ENCODE assay signal across 8 cellular contexts in the genomic region with DNA sequence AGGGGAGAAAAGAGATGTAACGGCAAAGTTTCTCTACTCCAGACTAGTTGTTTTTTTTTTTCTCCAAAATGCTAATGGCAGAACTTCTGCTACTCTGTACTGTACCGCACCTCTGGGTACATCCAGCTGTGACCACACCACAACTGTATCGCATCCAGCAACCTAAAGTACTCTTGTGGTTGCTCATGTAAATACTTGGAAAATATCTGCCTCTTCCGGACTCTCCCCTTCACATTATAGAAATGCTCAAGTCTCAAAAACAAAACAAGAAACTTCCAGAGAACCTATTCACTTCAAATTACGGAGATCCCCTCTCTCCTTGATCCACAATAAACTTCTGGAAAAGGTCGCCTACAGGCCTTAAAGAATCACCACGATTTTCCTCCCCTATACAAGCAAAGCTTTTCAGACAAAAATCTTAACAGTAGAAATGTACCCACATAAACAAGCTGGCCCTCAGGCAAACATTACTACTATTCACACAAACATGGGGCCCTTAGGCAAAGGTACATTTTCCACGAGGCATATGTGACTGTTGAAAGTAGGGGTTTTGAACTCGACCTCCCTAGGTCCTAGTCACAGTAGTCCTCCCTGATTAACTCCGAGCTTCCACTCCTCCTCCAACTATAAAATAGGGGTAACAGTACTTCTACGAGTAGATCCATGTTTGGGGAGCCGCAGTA.
DNase-seq lines count a peak whose midpoint lies in the region; ATAC-seq and TF ChIP-seq lines count a peak whose summit lies in the region.

No MANE protein-coding gene starts in this region.

- peak overlapping the region; percentile 81 for H3K4me3 Mint-ChIP-seq in activated naive CD4-positive, alpha-beta T cell treated with anti-CD3 and anti-CD28 coated beads, Interleukin-2, amount 50 U/mL, for 24 hours
- peak overlapping the region; percentile 87 for H3K4me3 Mint-ChIP-seq in memory B cell

- intact Hi-C loops in body of pancreas (cut with DNase I), result no loop called here

- no peak for TF ChIP-seq CTCF in body of pancreas (IDR thresholded peaks at IDR 0.05)

- peaks cover 12% of the 10 kb centered on the region for H3K36me3 Mint-ChIP-seq in activated naive CD4-positive, alpha-beta T cell treated with anti-CD3 and anti-CD28 coated beads, Interleukin-2, amount 50 U/mL, for 24 hours
- H3K36me3 Mint-ChIP-seq in memory B cell, result peaks cover 11% of the 10 kb centered on the region

- H3K36me3 ChIP-seq in body of pancreas (replicated peaks in 1 of 2; ENCODE audit: insufficient read depth in 1 of 2, low read depth in 2 of 2) (no peaks in the 10 kb centered on the region), urinary bladder (ENCODE audit: insufficient read depth) (no peaks in the 10 kb centered on the region)

- H3K4me1 ChIP-seq in body of pancreas, result peaks cover 47% of the 10 kb centered on the region
- no peaks in the 10 kb centered on the region for H3K4me1 ChIP-seq in urinary bladder (ENCODE audit: insufficient read depth)

- H3K27me3 Mint-ChIP-seq in activated naive CD4-positive, alpha-beta T cell treated with anti-CD3 and anti-CD28 coated beads, Interleukin-2, amount 50 U/mL, for 24 hours, result no peaks in the 10 kb centered on the region
- no peaks in the 10 kb centered on the region for H3K27me3 Mint-ChIP-seq in memory B cell

- WGBS in body of pancreas, 2 donors, result 55 to 57% methylated on average over 12 of the region's 12 CpGs
- WGBS in urinary bladder, result 68% methylated on average over 12 of the region's 12 CpGs

- H3K27ac ChIP-seq in body of pancreas, result peak overlapping the region in 3 of 4 donors; percentile 99
- H3K27ac ChIP-seq in urinary bladder (ENCODE audit: low read depth), result no peak overlapping the region

- H3K9me3 Mint-ChIP-seq in activated naive CD4-positive, alpha-beta T cell treated with anti-CD3 and anti-CD28 coated beads, Interleukin-2, amount 50 U/mL, for 24 hours, result no peaks in the 10 kb centered on the region
- H3K9me3 Mint-ChIP-seq in memory B cell, result no peaks in the 10 kb centered on the region

- TF ChIP-seq POLR2A in body of pancreas (IDR thresholded peaks at IDR 0.05), result no peak

- H3K4me1 Mint-ChIP-seq in activated naive CD4-positive, alpha-beta T cell treated with anti-CD3 and anti-CD28 coated beads, Interleukin-2, amount 50 U/mL, for 24 hours, result peaks cover 72% of the 10 kb centered on the region
- H3K4me1 Mint-ChIP-seq in memory B cell, result peaks cover 52% of the 10 kb centered on the region

- H3K4me3 ChIP-seq in body of pancreas (peak overlapping the region in 1 of 2 donors; percentile 16), urinary bladder (ENCODE audit: low read depth, low read length) (peak overlapping the region; percentile 88)

- no peaks in the 10 kb centered on the region for H3K27me3 ChIP-seq in body of pancreas

- no peaks in the 10 kb centered on the region for H3K9me3 ChIP-seq in body of pancreas

- no peak for ATAC-seq in body of pancreas
- ATAC-seq in memory B cell (ENCODE audit: low read depth), result no peak
- ATAC-seq in GM21528 (IDR thresholded peaks at IDR 0.05; ENCODE audit: low FRiP score, unreplicated experiment), result no peak

- DNase-seq in activated naive CD4-positive, alpha-beta T cell treated with anti-CD3 and anti-CD28 coated beads, Interleukin-2, amount 50 U/mL, for 16 hours, result no peak
- DNase-seq in body of pancreas (no peak), memory B cell (ENCODE audit: low spot score in 2 of 2) (no peak), NCI-H1092 (lab: John Stamatoyannopoulos, UW) (no peak), EL (no peak)

- peak overlapping the region; percentile 78 for H3K27ac Mint-ChIP-seq in activated naive CD4-positive, alpha-beta T cell treated with anti-CD3 and anti-CD28 coated beads, Interleukin-2, amount 50 U/mL, for 24 hours
- H3K27ac Mint-ChIP-seq in memory B cell, result peak overlapping the region; percentile 100
